ENCODE assay signal across 8 cellular contexts in genomic region chr7:99407849-99408346, GRCh38. TPM values are rescaled to one million over a fixed set of nuclear protein-coding genes. Genes with fewer than 3 reads are reported as not detected.
DNase-seq lines count a peak whose midpoint lies in the region; ATAC-seq and TF ChIP-seq lines count a peak whose summit lies in the region.

No MANE protein-coding gene starts in this region.

- CTCF ChIA-PET in CD4-positive, alpha-beta memory T cell (lab: Charles Lee; ENCODE audit: partially characterized antibody), result interaction anchor here (1.1 to 4.6 kb wide), 8 partner anchors 14 to 104 kb away, joined by 3 to 38 read pairs (median 5); partner anchors contain the start of genes CPSF4 and PTCD1

- no peaks in the 10 kb centered on the region for H3K27me3 ChIP-seq in CD4-positive, alpha-beta memory T cell (ENCODE audit: insufficient read depth, low read length)
- H3K27me3 ChIP-seq in OCI-LY3 (ENCODE audit: low read depth, low read length) (no peaks in the 10 kb centered on the region), ovary (no peaks in the 10 kb centered on the region)

- no peak for TF ChIP-seq POLR2A in ovary (IDR thresholded peaks at IDR 0.05)

- H3K4me3 Mint-ChIP-seq in CD4-positive, alpha-beta memory T cell, result peak overlapping the region; percentile 94 to 99 (median 96)
- H3K4me3 Mint-ChIP-seq in activated naive CD8-positive, alpha-beta T cell treated with anti-CD3 and anti-CD28 coated beads for 36 hours, result peak overlapping the region; percentile 92

- POLR2A ChIA-PET in CD4-positive, alpha-beta memory T cell (lab: Charles Lee; ENCODE audit: partially characterized antibody), result interaction anchor here (0.7 to 9.9 kb wide), 18 partner anchors 11 to 1021 kb away, joined by 3 to 210 read pairs (median 10); partner anchors contain the start of genes ARPC1A, ARPC1B, CPSF4 and FAM200A

- H3K9ac ChIP-seq in OCI-LY3 (ENCODE audit: low read length), result peak overlapping the region; percentile 99

- peak overlapping the region; percentile 94 to 97 for H3K4me3 ChIP-seq in CD4-positive, alpha-beta memory T cell (ENCODE audit: low read length in 2 of 2)
- H3K4me3 ChIP-seq in OCI-LY3 (ENCODE audit: low read length) (peak overlapping the region; percentile 91), ovary (peak overlapping the region; percentile 100)

- ATAC-seq in GM21723 (IDR thresholded peaks at IDR 0.05; ENCODE audit: unreplicated experiment) (peak; percentile 8), Right ventricle myocardium superior (ENCODE audit: poor library complexity) (peak; percentile 18), HG03139 (IDR thresholded peaks at IDR 0.05; ENCODE audit: unreplicated experiment) (no peak)

- no peak overlapping the region for H2AFZ ChIP-seq in OCI-LY3 (ENCODE audit: low read depth, low read length)

- intact Hi-C loops in CD4-positive, alpha-beta memory T cell (cut with micrococcal nuclease), result loop anchor here (1.0 to 2.0 kb wide), 9 partner anchors 15 to 150 kb away; partner anchors contain the start of genes ARPC1A, ATP5MF, ZKSCAN5 and ZNF655
- intact Hi-C loops in Right ventricle myocardium superior (cut with DNase I) (loop anchor here (5.0 kb wide), 1 partner anchor 36 kb away; the partner anchor contains the start of gene ARPC1B), ovary (cut with DNase I) (loop anchor here in 1 of 4 donors (10.0 kb wide), 1 partner anchor 147 kb away; the partner anchor contains the start of genes FAM200A and ZNF655)

- no peaks in the 10 kb centered on the region for H3K9me3 ChIP-seq in CD4-positive, alpha-beta memory T cell (ENCODE audit: control insufficient read depth in 1 of 2, low read length in 2 of 2)
- H3K9me3 ChIP-seq in OCI-LY3 (ENCODE audit: insufficient read depth, low read length), result no peaks in the 10 kb centered on the region
- H3K9me3 ChIP-seq in ovary, result no peaks in the 10 kb centered on the region

- peaks cover 27% of the 10 kb centered on the region for H3K36me3 ChIP-seq in CD4-positive, alpha-beta memory T cell (ENCODE audit: insufficient read depth, low read length)
- peaks cover 32% of the 10 kb centered on the region for H3K36me3 ChIP-seq in OCI-LY3 (replicated peaks; ENCODE audit: low read depth, low read length)
- no peaks in the 10 kb centered on the region for H3K36me3 ChIP-seq in ovary

- no peak for TF ChIP-seq EP300 in ovary (IDR thresholded peaks at IDR 0.05)

- H3K79me2 ChIP-seq in OCI-LY3 (ENCODE audit: low read length), result peaks cover 82% of the 10 kb centered on the region

- H3K9me3 Mint-ChIP-seq in CD4-positive, alpha-beta memory T cell, result peaks cover 0 to 5% (median 0%) of the 10 kb centered on the region in 8 donors
- H3K9me3 Mint-ChIP-seq in activated naive CD8-positive, alpha-beta T cell treated with anti-CD3 and anti-CD28 coated beads for 36 hours, result no peaks in the 10 kb centered on the region

- peaks cover 28 to 63% (median 46%) of the 10 kb centered on the region in 4 donors for H3K4me1 Mint-ChIP-seq in CD4-positive, alpha-beta memory T cell
- H3K4me1 Mint-ChIP-seq in activated naive CD8-positive, alpha-beta T cell treated with anti-CD3 and anti-CD28 coated beads for 36 hours, result peaks cover 39% of the 10 kb centered on the region

- peaks cover 23% of the 10 kb centered on the region for H4K20me1 ChIP-seq in OCI-LY3 (ENCODE audit: insufficient read depth, low read length)

- peak overlapping the region; percentile 88 to 100 (median 98) for H3K27ac Mint-ChIP-seq in CD4-positive, alpha-beta memory T cell
- peak overlapping the region; percentile 92 for H3K27ac Mint-ChIP-seq in activated naive CD8-positive, alpha-beta T cell treated with anti-CD3 and anti-CD28 coated beads for 36 hours

- WGBS in ovary, 3 donors, result 0% methylated on average over 28 of the region's 28 CpGs

- peak overlapping the region; percentile 96 for H3K4me2 ChIP-seq in OCI-LY3 (ENCODE audit: low read length)

- H3K27me3 Mint-ChIP-seq in CD4-positive, alpha-beta memory T cell, result no peaks in the 10 kb centered on the region
- no peaks in the 10 kb centered on the region for H3K27me3 Mint-ChIP-seq in activated naive CD8-positive, alpha-beta T cell treated with anti-CD3 and anti-CD28 coated beads for 36 hours

- DNase-seq in CD4-positive, alpha-beta memory T cell, result peak in 3 of 5 donors; percentile 29 to 66 (median 31)
- peak; percentile 45 for DNase-seq in activated naive CD8-positive, alpha-beta T cell treated with anti-CD3 and anti-CD28 coated beads for 36 hours
- peak; percentile 69 for DNase-seq in Right ventricle myocardium superior
- peak; percentile 68 to 78 (median 76) for DNase-seq in ovary
- no peak for DNase-seq in cerebellar nuclear complex (lab: John Stamatoyannopoulos, UW)

- peak overlapping the region; percentile 93 for H3K27ac ChIP-seq in CD4-positive, alpha-beta memory T cell (ENCODE audit: low read depth, low read length)
- H3K27ac ChIP-seq in OCI-LY3 (ENCODE audit: low read length) (peak overlapping the region; percentile 84), ovary (peak overlapping the region; percentile 73 to 99)

- H3K36me3 Mint-ChIP-seq in CD4-positive, alpha-beta memory T cell, result peaks cover 26 to 58% of the 10 kb centered on the region in 2 donors
- peaks cover 36% of the 10 kb centered on the region for H3K36me3 Mint-ChIP-seq in activated naive CD8-positive, alpha-beta T cell treated with anti-CD3 and anti-CD28 coated beads for 36 hours

- TF ChIP-seq CTCF in OCI-LY3 (IDR thresholded peaks at IDR 0.05; ENCODE audit: low read depth, low read length) (no peak), ovary (IDR thresholded peaks at IDR 0.05) (no peak)

- peaks cover 45% of the 10 kb centered on the region for H3K4me1 ChIP-seq in CD4-positive, alpha-beta memory T cell (ENCODE audit: insufficient read depth, low read length)
- H3K4me1 ChIP-seq in OCI-LY3 (ENCODE audit: low read length) (peaks cover 17% of the 10 kb centered on the region), ovary (ENCODE audit: insufficient read depth) (peaks cover 10% of the 10 kb centered on the region)

RNA-seq across cellular contexts. Expression of gene PDAP1, which starts 0.5 kb away (rescaled TPM):
- total RNA-seq in CD4-positive, alpha-beta memory T cell, result 10 to 100 TPM; 66.0 to 67.0 TPM
- polyA plus RNA-seq in CD4-positive, alpha-beta memory T cell, result 10 to 100 TPM; 21.5 to 27.7 TPM
- 100 to 1,000 TPM; 201 to 214 TPM for total RNA-seq in activated naive CD8-positive, alpha-beta T cell treated with anti-CD3 and anti-CD28 coated beads for 36 hours
- total RNA-seq in Right ventricle myocardium superior (97.7 TPM), ovary (10 to 100 TPM; 31.1 to 90.0 (median 83.9) TPM)
- 100 to 1,000 TPM in 1 of 2 donors, 10 to 100 TPM in 1; 81.5 to 155 TPM for polyA plus RNA-seq in ovary

RNA-seq across cellular contexts. Expression of gene BUD31, which starts 0.9 kb away (rescaled TPM):
- 10 to 100 TPM; 60.0 to 61.3 TPM for total RNA-seq in CD4-positive, alpha-beta memory T cell
- 100 to 1,000 TPM; 163 to 175 TPM for polyA plus RNA-seq in CD4-positive, alpha-beta memory T cell
- 100 to 1,000 TPM; 156 to 162 TPM for total RNA-seq in activated naive CD8-positive, alpha-beta T cell treated with anti-CD3 and anti-CD28 coated beads for 36 hours
- total RNA-seq in Right ventricle myocardium superior, result 31.5 TPM
- 10 to 100 TPM; 44.4 to 96.4 (median 53.4) TPM for total RNA-seq in ovary
- polyA plus RNA-seq in ovary, result 100 to 1,000 TPM in 1 of 2 donors, 10 to 100 TPM in 1; 75.6 to 157 TPM

RNA-seq across cellular contexts. Expression of gene PTCD1, which starts 30.7 kb away (rescaled TPM):
- total RNA-seq in CD4-positive, alpha-beta memory T cell, result 1 to 10 TPM; 7.4 to 7.7 TPM
- 1 to 10 TPM in 1 of 2 donors, under 1 TPM in 1; 1.00 to 4.0 TPM for polyA plus RNA-seq in CD4-positive, alpha-beta memory T cell
- 1 to 10 TPM; 5.9 to 9.1 TPM for total RNA-seq in activated naive CD8-positive, alpha-beta T cell treated with anti-CD3 and anti-CD28 coated beads for 36 hours
- total RNA-seq in Right ventricle myocardium superior (3.0 TPM), ovary (1 to 10 TPM; 3.9 to 8.3 (median 7.3) TPM)
- 1 to 10 TPM; 3.5 to 7.5 TPM for polyA plus RNA-seq in ovary

RNA-seq across cellular contexts. Expression of gene CPSF4, which starts 30.8 kb away (rescaled TPM):
- 10 to 100 TPM; 49.2 to 54.7 TPM for total RNA-seq in CD4-positive, alpha-beta memory T cell
- polyA plus RNA-seq in CD4-positive, alpha-beta memory T cell, result 10 to 100 TPM; 21.9 to 26.8 TPM
- 10 to 100 TPM; 70.0 to 70.1 TPM for total RNA-seq in activated naive CD8-positive, alpha-beta T cell treated with anti-CD3 and anti-CD28 coated beads for 36 hours
- total RNA-seq in Right ventricle myocardium superior (19.9 TPM), ovary (10 to 100 TPM; 12.1 to 40.9 (median 32.9) TPM)
- polyA plus RNA-seq in ovary, result 10 to 100 TPM; 10.7 to 36.4 TPM

RNA-seq across cellular contexts. Expression of gene ARPC1B, which starts 33.4 kb away (rescaled TPM):
- total RNA-seq in CD4-positive, alpha-beta memory T cell, result 100 to 1,000 TPM; 188 to 191 TPM
- polyA plus RNA-seq in CD4-positive, alpha-beta memory T cell, result 100 to 1,000 TPM; 862 to 906 TPM
- 100 to 1,000 TPM; 256 to 258 TPM for total RNA-seq in activated naive CD8-positive, alpha-beta T cell treated with anti-CD3 and anti-CD28 coated beads for 36 hours
- total RNA-seq in Right ventricle myocardium superior (40.6 TPM), ovary (10 to 100 TPM; 24.2 to 82.5 (median 42.9) TPM)
- 10 to 100 TPM; 63.4 to 77.9 TPM for polyA plus RNA-seq in ovary

Comparison
In these comparisons a context has a peak if more than half of its experiments do, and no peak if none do; other contexts are left out.
1. DNase-seq: peak in CD4-positive, alpha-beta memory T cell (3 of 5), activated naive CD8-positive, alpha-beta T cell treated with anti-CD3 and anti-CD28 coated beads for 36 hours (single experiment), Right ventricle myocardium superior (single experiment) and ovary (5 of 5); none in cerebellar nuclear complex (0 of 2).
2. Peak in every context shown above with its lines, with median percentiles within 50 percentile points of each other: H3K27ac ChIP-seq and H3K4me3 ChIP-seq.